Comparison of ENCODE assay signal across 25 cellular contexts in the genomic region with DNA sequence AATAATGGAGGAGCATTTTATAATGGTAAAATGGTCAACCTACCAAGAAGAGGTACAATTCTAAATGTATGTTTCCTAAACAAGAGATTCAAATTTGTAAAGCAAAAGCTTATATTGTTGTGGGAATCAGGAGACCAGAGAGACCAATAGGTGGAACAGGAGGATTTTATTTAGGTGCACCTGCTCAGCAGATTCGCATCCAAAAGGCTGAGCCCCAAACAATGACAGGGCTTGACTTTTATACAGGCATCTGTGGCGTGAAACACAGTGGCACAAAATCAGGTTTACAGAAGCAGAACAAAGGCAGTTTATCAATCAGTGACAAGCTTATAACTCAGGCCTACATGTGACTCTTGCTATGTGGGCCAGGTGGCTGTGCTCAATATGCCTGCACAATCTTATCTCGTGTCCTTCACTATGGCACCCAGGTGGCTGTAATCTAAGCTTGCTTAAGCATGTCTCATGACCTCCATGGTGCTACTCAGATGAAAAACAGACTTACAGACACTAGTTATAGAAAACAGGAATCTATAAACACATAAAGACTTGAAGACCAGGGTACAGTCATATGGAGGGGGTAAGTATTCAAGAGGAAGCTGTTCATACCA.
"Had no signal": no experiment of that assay in that cellular context is flagged by ENCODE, and none has a peak within 500 bp of the region (broad histone marks: within the 10 kb centered on the region; RNA-seq: fewer than 3 reads in every experiment).

No MANE protein-coding gene starts in this region.

- H3K27me3 ChIP-seq: adrenal gland, body of pancreas, breast epithelium had no signal

- FAIRE-seq: astrocyte, RCC 7860, TTC549 had no signal

- H3K4me2 ChIP-seq: PC-9 had no signal

- DNase-seq: activated CD4-positive, alpha-beta T cell treated with anti-CD3 and anti-CD28 coated beads, Interleukin-2, amount 10 ng/mL, durations not matched to agents 24 days and 14 days; activated CD4-positive, alpha-beta T cell treated with anti-CD3 and anti-CD28 coated beads, Interleukin-2, amount 50 U/mL, for 4 hours; activated CD8-positive, alpha-beta T cell treated with anti-CD3 and anti-CD28 coated beads for 36 hours; activated gamma-delta T cell; activated naive CD4-positive, alpha-beta T cell treated with Interleukin-2 at 50 U/mL for 16 hours; activated naive CD8-positive, alpha-beta T cell treated with anti-CD3 and anti-CD28 coated beads, Interleukin-2, amount 10 ng/mL, durations not matched to agents 7 days and 5 days; activated T-cell treated with anti-CD3 and anti-CD28 coated beads, Interleukin-2, amount 50 U/mL, for 24 hours; adrenal gland; body of pancreas; KG1; NCI-H1105; NCI-H1417 treated with DMSO at 0.1 percent for 48 hours; NCI-H187 treated with DMSO at 0.1 percent for 48 hours; NCI-H2081; NCI-H510A; NCI-H526; NCI-H748 treated with DMSO at 0.1 percent for 48 hours; NK-92 treated with Interleukin-12 subunit alpha and Interleukin-12 subunit beta, amount 100 ng/mL, for 24 hours; PC-9; SIG-M5 had no signal

- H3K4me3 ChIP-seq: adrenal gland, body of pancreas, breast epithelium, PC-9 had no signal

- H3K27ac ChIP-seq: adrenal gland, body of pancreas, breast epithelium, PC-9, RWPE1 had no signal

- H3K4me1 ChIP-seq: adrenal gland, body of pancreas, breast epithelium had no signal

- H3K36me3 ChIP-seq: adrenal gland, breast epithelium had no signal
